28 cellular contexts compared by ENCODE assay signal in the genomic region with DNA sequence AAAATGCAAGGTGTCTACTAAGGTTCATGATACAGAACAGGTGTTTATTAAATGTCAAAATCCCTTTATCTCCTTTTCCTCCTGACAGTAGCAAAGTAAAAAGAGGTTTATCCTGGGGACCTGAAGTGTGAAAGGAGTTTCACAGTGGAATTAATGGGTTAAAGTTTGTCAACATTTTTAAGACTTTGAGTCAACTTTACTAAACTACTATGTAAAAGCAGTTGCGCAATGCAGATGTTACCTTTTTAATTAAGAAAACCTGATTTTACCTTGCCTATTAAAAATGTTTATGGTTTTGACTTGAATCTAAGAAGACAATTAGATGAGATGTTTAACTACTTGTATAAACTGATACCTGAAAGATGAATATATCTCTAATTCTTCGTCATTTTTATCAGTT.
"Had no signal": no experiment of that assay in that cellular context is flagged by ENCODE, and none has a peak within 500 bp of the region (broad histone marks: within the 10 kb centered on the region; RNA-seq: fewer than 3 reads in every experiment).

No MANE protein-coding gene starts in this region.

- H3K27me3 ChIP-seq: colonic mucosa, gastrocnemius medialis, left lung had no signal

- H3K9me3 Mint-ChIP-seq: dendritic cell treated with granulocyte-macrophage colony-stimulating factor and Interleukin-4, amounts not matched to agents 40 ng/mL and 50 ng/mL, for 4 days; endodermal cell had no signal

- DNase-seq: colonic mucosa; cortex of kidney; effector CD8-positive, alpha-beta T cell; effector memory CD8-positive, alpha-beta T cell; endodermal cell; erythroblast; esophagus squamous epithelium; foreskin fibroblast; foreskin melanocyte; gastrocnemius medialis; glutamatergic neuron; head of caudate nucleus; heart right ventricle; hippocampal formation; left cardiac atrium; left lung; left ventricle myocardium superior; lower lobe of right lung; mesenchymal stem cell; mucosa of descending colon; naive B cell had no signal

- H3K27ac ChIP-seq: colonic mucosa, epithelial cell of prostate, esophagus squamous epithelium, gastrocnemius medialis, heart right ventricle, left lung, lower lobe of right lung had no signal

- ATAC-seq: effector memory CD8-positive, alpha-beta T cell; esophagus mucosa; gastrocnemius medialis; heart right ventricle; left cardiac atrium; left lung; left ventricle myocardium superior; lower lobe of right lung; mucosa of descending colon had no signal

- H3K36me3 ChIP-seq: colonic mucosa, esophagus squamous epithelium, gastrocnemius medialis, heart right ventricle, left lung, lower lobe of right lung had no signal

- H3K4me3 Mint-ChIP-seq: dendritic cell treated with granulocyte-macrophage colony-stimulating factor and Interleukin-4, amounts not matched to agents 40 ng/mL and 50 ng/mL, for 4 days; effector memory CD8-positive, alpha-beta T cell; endodermal cell; mesothelial cell of epicardium; naive B cell had no signal

- FAIRE-seq: endometrium, islet of Langerhans, keratinocyte had no signal

- H3K4me1 ChIP-seq: colonic mucosa, esophagus squamous epithelium, gastrocnemius medialis, heart right ventricle, left lung, lower lobe of right lung had no signal

- H3K36me3 Mint-ChIP-seq: naive B cell had no signal

- H3K27me3 Mint-ChIP-seq: effector memory CD8-positive, alpha-beta T cell had no signal

- H3K9me3 ChIP-seq: colonic mucosa, esophagus squamous epithelium, gastrocnemius medialis, heart right ventricle, left lung, lower lobe of right lung, mucosa of descending colon had no signal

- H3K27ac Mint-ChIP-seq: dendritic cell treated with granulocyte-macrophage colony-stimulating factor and Interleukin-4, amounts not matched to agents 40 ng/mL and 50 ng/mL, for 4 days; effector memory CD8-positive, alpha-beta T cell; endodermal cell; mesothelial cell of epicardium; naive B cell had no signal

- H3K4me1 Mint-ChIP-seq: naive B cell had no signal

- H3K4me3 ChIP-seq: colonic mucosa, esophagus squamous epithelium, gastrocnemius medialis, heart right ventricle, left lung, lower lobe of right lung, mucosa of descending colon had no signal
